18 cellular contexts compared by ENCODE assay signal in genomic region chr4:4841156-4841555, GRCh38. TPM values are rescaled to one million over a fixed set of nuclear protein-coding genes. Genes with fewer than 3 reads are reported as not detected.
DNase-seq lines count a peak whose midpoint lies in the region; ATAC-seq and TF ChIP-seq lines count a peak whose summit lies in the region.
"Had no signal": no experiment of that assay in that cellular context is flagged by ENCODE, and none has a peak within 500 bp of the region (broad histone marks: within the 10 kb centered on the region; RNA-seq: fewer than 3 reads in every experiment).

No MANE protein-coding gene starts in this region.

- POLR2A ChIA-PET in CD4-positive, alpha-beta memory T cell (lab: Charles Lee; ENCODE audit: partially characterized antibody), result no interaction called here

- intact Hi-C loops in upper lobe of right lung (cut with DNase I), result no loop called here
- intact Hi-C loops in CD4-positive, alpha-beta memory T cell (cut with micrococcal nuclease), result no loop called here

- no peaks in the 10 kb centered on the region for H3K9me3 ChIP-seq in upper lobe of right lung
- no peaks in the 10 kb centered on the region for H3K9me3 ChIP-seq in CD4-positive, alpha-beta memory T cell (ENCODE audit: control insufficient read depth in 1 of 2, low read length in 2 of 2)
- H3K9me3 ChIP-seq: BE2C, Caco-2 had no signal

- CTCF ChIA-PET in CD4-positive, alpha-beta memory T cell (lab: Charles Lee; ENCODE audit: partially characterized antibody), result no interaction called here

- no peak overlapping the region for H3K4me3 Mint-ChIP-seq in CD4-positive, alpha-beta memory T cell
- H3K4me3 Mint-ChIP-seq: CD14-positive monocyte; CD4-positive, CD25-positive, alpha-beta regulatory T cell; CD8-positive, alpha-beta T cell had no signal

- peaks cover 21% of the 10 kb centered on the region for H3K27me3 ChIP-seq in upper lobe of right lung
- H3K27me3 ChIP-seq in CD4-positive, alpha-beta memory T cell (ENCODE audit: insufficient read depth, low read length), result no peaks in the 10 kb centered on the region
- H3K27me3 ChIP-seq: BE2C, BLaER1 had no signal

- no peaks in the 10 kb centered on the region for H3K4me1 ChIP-seq in upper lobe of right lung
- no peaks in the 10 kb centered on the region for H3K4me1 ChIP-seq in CD4-positive, alpha-beta memory T cell (ENCODE audit: insufficient read depth, low read length)
- H3K4me1 ChIP-seq: Caco-2 had no signal

- no peaks in the 10 kb centered on the region for H3K36me3 ChIP-seq in upper lobe of right lung
- H3K36me3 ChIP-seq in CD4-positive, alpha-beta memory T cell (ENCODE audit: insufficient read depth, low read length), result no peaks in the 10 kb centered on the region
- H3K36me3 ChIP-seq: BE2C, BLaER1 had no signal

- H3K9me3 Mint-ChIP-seq in CD4-positive, alpha-beta memory T cell, result peaks cover 0 to 5% (median under 1%) of the 10 kb centered on the region in 8 donors
- H3K9me3 Mint-ChIP-seq: CD8-positive, alpha-beta T cell had no signal

- H3K36me3 Mint-ChIP-seq in CD4-positive, alpha-beta memory T cell, result no peaks in the 10 kb centered on the region
- H3K36me3 Mint-ChIP-seq: CD14-positive monocyte; CD4-positive, CD25-positive, alpha-beta regulatory T cell; CD8-positive, alpha-beta T cell had no signal

- no peak for TF ChIP-seq CTCF in upper lobe of right lung (IDR thresholded peaks at IDR 0.05)

- H3K4me1 Mint-ChIP-seq in CD4-positive, alpha-beta memory T cell, result peaks cover 0 to 11% (median 3%) of the 10 kb centered on the region in 4 donors
- H3K4me1 Mint-ChIP-seq: CD14-positive monocyte had no signal

- no peak for ATAC-seq in upper lobe of right lung
- ATAC-seq: CD8-positive, alpha-beta T cell had no signal

- H3K27ac ChIP-seq in upper lobe of right lung, result no peak overlapping the region
- H3K27ac ChIP-seq in CD4-positive, alpha-beta memory T cell (ENCODE audit: low read depth, low read length), result no peak overlapping the region
- H3K27ac ChIP-seq: BLaER1 had no signal

- no peak overlapping the region for H3K4me3 ChIP-seq in upper lobe of right lung
- no peak overlapping the region for H3K4me3 ChIP-seq in CD4-positive, alpha-beta memory T cell (ENCODE audit: low read length in 2 of 2)
- H3K4me3 ChIP-seq: BLaER1 had no signal

- peak overlapping the region in 1 of 7 donors; percentile 54 for H3K27ac Mint-ChIP-seq in CD4-positive, alpha-beta memory T cell
- H3K27ac Mint-ChIP-seq: CD14-positive monocyte; CD4-positive, CD25-positive, alpha-beta regulatory T cell; CD8-positive, alpha-beta T cell had no signal

- peak; percentile 45 for DNase-seq in activated effector memory CD4-positive, alpha-beta T cell treated with anti-CD3 and anti-CD28 coated beads, Interleukin-2, amount 50 U/mL, for 16 hours
- DNase-seq in activated effector memory CD4-positive, alpha-beta T cell treated with Interleukin-2 at 50 U/mL for 16 hours, result no peak
- DNase-seq in mesenteric fat pad (ENCODE audit: low spot score), result peak; percentile 72
- peak; percentile 45 for DNase-seq in upper lobe of right lung
- DNase-seq in CD4-positive, alpha-beta memory T cell, result no peak
- no peak for DNase-seq in foreskin melanocyte
- DNase-seq: 8988T; ACHN; BE2C; C1 segment of cervical spinal cord; Caco-2; Calu3; CD4-positive, CD25-positive, alpha-beta regulatory T cell; CD8-positive, alpha-beta T cell; DMS79 treated with DMSO at 0.1 percent for 48 hours; GF-D8 had no signal

- H3K27me3 Mint-ChIP-seq in CD4-positive, alpha-beta memory T cell, result peaks cover 2 to 10% of the 10 kb centered on the region in 2 donors

RNA-seq across cellular contexts. Expression of gene MSX1, which starts 18.3 kb away (rescaled TPM):
- total RNA-seq in mesenteric fat pad (38.9 TPM), upper lobe of right lung (2.5 TPM)
- total RNA-seq in CD4-positive, alpha-beta memory T cell, result not detected
- polyA plus RNA-seq in CD4-positive, alpha-beta memory T cell, result not detected
- total RNA-seq: CD8-positive, alpha-beta T cell had no signal
- polyA plus RNA-seq: CD14-positive monocyte had no signal

Comparison
In these comparisons a context has a peak if more than half of its experiments do, and no peak if none do; other contexts are left out.
1. DNase-seq: peak in activated effector memory CD4-positive, alpha-beta T cell treated with anti-CD3 and anti-CD28 coated beads, Interleukin-2, amount 50 U/mL, for 16 hours (single experiment), mesenteric fat pad (single experiment) and upper lobe of right lung (single experiment); none in activated effector memory CD4-positive, alpha-beta T cell treated with Interleukin-2 at 50 U/mL for 16 hours (single experiment), CD4-positive, alpha-beta memory T cell (0 of 5) and foreskin melanocyte (single experiment).
2. RNA of gene MSX1, which starts 18.3 kb away (total RNA-seq): 38.9 TPM in mesenteric fat pad (single experiment); 2.5 TPM in upper lobe of right lung (single experiment) and not detected in CD4-positive, alpha-beta memory T cell; every median in the first group is over 10 times any median in the second.